12 cellular contexts compared by ENCODE assay signal in the genomic region with DNA sequence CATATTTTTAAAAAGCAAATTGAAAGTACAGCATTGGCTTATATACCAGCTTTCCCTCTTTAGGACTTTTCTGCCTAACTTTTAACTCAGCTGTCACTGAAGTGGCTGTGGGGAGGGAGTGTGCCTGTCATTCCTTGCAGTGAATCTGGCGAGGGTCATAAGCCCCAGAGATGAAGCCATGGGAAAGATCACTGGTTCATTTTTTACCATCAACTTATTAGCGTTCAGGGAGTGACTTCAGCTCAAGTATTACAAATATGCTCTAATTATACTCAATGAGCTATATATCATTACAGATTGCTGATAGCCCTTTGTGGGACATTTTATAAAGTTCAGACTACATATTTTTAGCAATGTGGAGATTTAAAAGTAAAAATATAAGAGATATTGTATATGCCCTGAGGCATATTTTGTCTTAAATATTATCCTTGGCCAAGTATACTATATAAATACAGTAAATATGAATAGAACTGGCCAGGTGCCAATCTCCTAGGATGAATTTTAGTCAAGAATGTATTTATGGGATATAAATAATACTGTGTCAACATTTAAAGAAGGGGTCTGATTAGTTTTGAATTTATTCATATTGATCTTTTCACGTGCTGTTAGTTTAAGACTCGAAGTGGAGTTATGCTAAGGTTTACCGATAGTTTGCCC. TPM values are rescaled to one million over a fixed set of nuclear protein-coding genes. Genes with fewer than 3 reads are reported as not detected.
DNase-seq lines count a peak whose midpoint lies in the region; ATAC-seq and TF ChIP-seq lines count a peak whose summit lies in the region.
"Had no signal": no experiment of that assay in that cellular context is flagged by ENCODE, and none has a peak within 500 bp of the region (broad histone marks: within the 10 kb centered on the region; RNA-seq: fewer than 3 reads in every experiment).

No MANE protein-coding gene starts in this region.

- intact Hi-C loops in right cardiac atrium (cut with DNase I), result loop anchor here in 2 of 4 donors (10.0 kb wide), 1 partner anchor 715 kb away; no protein-coding TSS in a partner anchor

- H3K4me3 ChIP-seq in DOHH2 (ENCODE audit: low read length) (no peak overlapping the region), SJSA1 (no peak overlapping the region), right cardiac atrium (ENCODE audit: low read length) (peak overlapping the region; percentile 5), skeletal muscle cell (ENCODE audit: low read depth, low read length) (peak overlapping the region; percentile 70)

- no peaks in the 10 kb centered on the region for H4K20me1 ChIP-seq in DOHH2 (ENCODE audit: control insufficient read depth, insufficient read depth, low read depth, low read length)

- H3K4me1 ChIP-seq in DOHH2 (ENCODE audit: control insufficient read depth, low read length), result peaks cover 43% of the 10 kb centered on the region
- peaks cover 62% of the 10 kb centered on the region for H3K4me1 ChIP-seq in SJSA1 (replicated peaks)
- peaks cover 2% of the 10 kb centered on the region for H3K4me1 ChIP-seq in right cardiac atrium (ENCODE audit: control insufficient read depth, insufficient read depth, low read length)

- no peaks in the 10 kb centered on the region for H3K9me2 ChIP-seq in DOHH2 (replicated peaks; ENCODE audit: control insufficient read depth, low read length)

- H3K27ac ChIP-seq in DOHH2 (ENCODE audit: low read depth, low read length), result no peak overlapping the region
- peak overlapping the region; percentile 82; the same call in 1 of the 2 replicates for H3K27ac ChIP-seq in SJSA1
- H3K27ac ChIP-seq in right cardiac atrium (ENCODE audit: low read length), result no peak overlapping the region

- TF ChIP-seq CTCF in DOHH2 (IDR thresholded peaks at IDR 0.05; ENCODE audit: low read depth, low read length, poor library complexity, severe bottlenecking), result no peak

- no peak for ATAC-seq in right cardiac atrium
- ATAC-seq in HG03520 (IDR thresholded peaks at IDR 0.05; ENCODE audit: unreplicated experiment), result no peak

- no peaks in the 10 kb centered on the region for H3K79me2 ChIP-seq in DOHH2 (ENCODE audit: control insufficient read depth, low read length)

- no peak for DNase-seq in SJSA1 (ENCODE audit: low read depth in 1 of 2, low spot score in 2 of 2)
- no peak for DNase-seq in right cardiac atrium
- DNase-seq in skeletal muscle cell (ENCODE audit: low read depth), result no peak
- DNase-seq in activated naive CD4-positive, alpha-beta T cell (lab: John Stamatoyannopoulos, UW), result no peak
- no peak for DNase-seq in NCI-H510A treated with DMSO at 0.1 percent for 48 hours (lab: John Stamatoyannopoulos, UW)
- DNase-seq in AML-193 (lab: John Stamatoyannopoulos, UW), result no peak
- DNase-seq: adrenal gland, NCI-H82, occipital lobe had no signal

- H3K36me3 ChIP-seq in DOHH2 (ENCODE audit: control insufficient read depth, low read length) (no peaks in the 10 kb centered on the region), SJSA1 (no peaks in the 10 kb centered on the region)
- H3K36me3 ChIP-seq: adrenal gland, tibial nerve had no signal

- 57% methylated on average over 5 of the region's 5 CpGs for WGBS in right cardiac atrium

- H3K4me2 ChIP-seq in DOHH2 (ENCODE audit: low read length), result peak overlapping the region; percentile 19

- 0 out of 2 replicates have a peak, but pooled peaks cover 3% of the 10 kb centered on the region for H3F3A ChIP-seq in DOHH2 (ENCODE audit: control insufficient read depth, insufficient read depth)

- H3K27me3 ChIP-seq in DOHH2 (ENCODE audit: control insufficient read depth, low read length), result peaks cover 47% of the 10 kb centered on the region
- H3K27me3 ChIP-seq in SJSA1 (replicated peaks), result no peaks in the 10 kb centered on the region
- no peaks in the 10 kb centered on the region for H3K27me3 ChIP-seq in right cardiac atrium (ENCODE audit: control insufficient read depth, insufficient read depth)
- H3K27me3 ChIP-seq: adrenal gland, tibial nerve had no signal

- H3K9me3 ChIP-seq in DOHH2 (ENCODE audit: control insufficient read depth, insufficient read depth, low read length) (no peaks in the 10 kb centered on the region), SJSA1 (replicated peaks) (no peaks in the 10 kb centered on the region), right cardiac atrium (ENCODE audit: control insufficient read depth, low read length) (no peaks in the 10 kb centered on the region)
- H3K9me3 ChIP-seq: adrenal gland, tibial nerve had no signal

RNA-seq across cellular contexts. Expression of a gene that starts 4.4 kb away (rescaled TPM):
- 3.4 and 7.4 TPM in 2 replicates for total RNA-seq in SJSA1 (2014; rRNA removed; shearing (Covaris generic))
- total RNA-seq in right cardiac atrium, result 1 to 10 TPM; 1.8 to 4.6 (median 4.0) TPM
- 0.88 TPM for polyA plus RNA-seq in right cardiac atrium

Comparison
In these comparisons a context has a peak if more than half of its experiments do, and no peak if none do; other contexts are left out.
1. H3K4me3 ChIP-seq: peak in right cardiac atrium (single experiment) and skeletal muscle cell (single experiment); none in DOHH2 (single experiment) and SJSA1 (single experiment).